8 cellular contexts compared by ENCODE assay signal in genomic region chr14:102140027-102140749, GRCh38. TPM values are rescaled to one million over a fixed set of nuclear protein-coding genes. Genes with fewer than 3 reads are reported as not detected.
A peak's percentile ranks its signal among the peaks of the same experiment; 100 is the strongest.
DNase-seq lines count a peak whose midpoint lies in the region; ATAC-seq and TF ChIP-seq lines count a peak whose summit lies in the region.

No MANE protein-coding gene starts in this region.

- TSS peak; percentile 73 for BruUV-seq in PC-3 (replicated peaks; lab: Mats Ljungman, UMichigan)

- peak overlapping the region; percentile 97 to 98 for H3K27ac Mint-ChIP-seq in activated naive CD4-positive, alpha-beta T cell treated with anti-CD3 and anti-CD28 coated beads, Interleukin-2, amount 50 U/mL, for 72 hours

- TF ChIP-seq CTCF in PC-3 (conservative IDR thresholded peaks at IDR 0.05; ENCODE audit: low read depth, low read length) (no peak), heart right ventricle (IDR thresholded peaks at IDR 0.05) (no peak), prostate gland (IDR thresholded peaks at IDR 0.05) (no peak)

- whole genome bisulfite sequencing in heart right ventricle, 2 donors = 0 to 1% methylated on average over 48 of the region's 48 CpGs
- under 1% methylated on average over 48 of the region's 48 CpGs for WGBS in prostate gland

- TF ChIP-seq POLR2A in prostate gland (IDR thresholded peaks at IDR 0.05) = no peak

- no peaks in the 10 kb centered on the region for H3F3A ChIP-seq in PC-3 (ENCODE audit: low read length, unreplicated experiment)

- H2AFZ ChIP-seq in PC-3 (ENCODE audit: low read length) = peak overlapping the region; percentile 84

- POLR2A ChIA-PET in PC-3 (lab: Charles Lee; ENCODE audit: unreplicated experiment) = interaction anchor here (0.6 kb wide), 1 partner anchor 77 kb away, joined by 18 read pairs; no protein-coding TSS in a partner anchor

- peak; percentile 12 for ATAC-seq in HG02870 (IDR thresholded peaks at IDR 0.05; ENCODE audit: unreplicated experiment)
- ATAC-seq in PC-3 = peak; percentile 18
- peak; percentile 19 to 22 for ATAC-seq in activated naive CD4-positive, alpha-beta T cell treated with anti-CD3 and anti-CD28 coated beads, Interleukin-2, amount 50 U/mL, for 72 hours
- peak; percentile 13 to 50 (median 28) for ATAC-seq in heart right ventricle

- no peaks in the 10 kb centered on the region for H3K9me3 ChIP-seq in PC-3 (ENCODE audit: low read length)
- no peaks in the 10 kb centered on the region for H3K9me3 ChIP-seq in heart right ventricle
- H3K9me3 ChIP-seq in prostate gland = no peaks in the 10 kb centered on the region

- H3K4me2 ChIP-seq in PC-3 (ENCODE audit: low read length) = peak overlapping the region; percentile 95

- H3K9me2 ChIP-seq in PC-3 (replicated peaks; ENCODE audit: low read length) = no peaks in the 10 kb centered on the region

- H3K79me2 ChIP-seq in PC-3 (ENCODE audit: low read length) = peaks cover 80% of the 10 kb centered on the region

- H3K27ac ChIP-seq in PC-3 (ENCODE audit: low read length) = peak overlapping the region; percentile 28
- peak overlapping the region; percentile 42 to 94 (median 84) for H3K27ac ChIP-seq in heart right ventricle
- H3K27ac ChIP-seq in prostate gland = peak overlapping the region; percentile 86 to 87

- peak overlapping the region; percentile 75 for H3K4me3 ChIP-seq in PC-3 (ENCODE audit: low read length)
- peak overlapping the region; percentile 71 to 100 (median 94) for H3K4me3 ChIP-seq in heart right ventricle
- peak overlapping the region; percentile 79 to 94 for H3K4me3 ChIP-seq in prostate gland

- CTCF ChIA-PET in PC-3 (lab: Charles Lee) = interaction anchor here (0.7 to 1.1 kb wide), 2 partner anchors 20 to 31 kb away, joined by 3 to 5 read pairs; no protein-coding TSS in a partner anchor

- H3K36me3 Mint-ChIP-seq in activated naive CD4-positive, alpha-beta T cell treated with anti-CD3 and anti-CD28 coated beads, Interleukin-2, amount 50 U/mL, for 72 hours = peaks cover 17 to 20% of the 10 kb centered on the region in 2 donors

- intact Hi-C loops in PC-3 (cut with micrococcal nuclease) (no loop called here), heart right ventricle (cut with DNase I) (loop anchor here in 5 of 10 donors (5.0 to 10.0 kb wide), 5 partner anchors 62 to 177 kb away; partner anchors contain the start of gene ZNF839 (in 1 of the 5)), prostate gland (cut with DNase I) (no loop called here)

- no peaks in the 10 kb centered on the region for H3K9me3 Mint-ChIP-seq in activated naive CD4-positive, alpha-beta T cell treated with anti-CD3 and anti-CD28 coated beads, Interleukin-2, amount 50 U/mL, for 72 hours

- H3K27me3 ChIP-seq in PC-3 (ENCODE audit: low read length) (no peaks in the 10 kb centered on the region), heart right ventricle (no peaks in the 10 kb centered on the region), prostate gland (replicated peaks; ENCODE audit: insufficient read depth) (no peaks in the 10 kb centered on the region)

- peaks cover 13% of the 10 kb centered on the region for H4K20me1 ChIP-seq in PC-3 (ENCODE audit: low read length)

- H3K4me1 ChIP-seq in PC-3 (ENCODE audit: insufficient read depth, low read length) = peaks cover 10% of the 10 kb centered on the region
- peaks cover 6 to 44% (median 32%) of the 10 kb centered on the region in 9 donors for H3K4me1 ChIP-seq in heart right ventricle
- H3K4me1 ChIP-seq in prostate gland (replicated peaks) = no peaks in the 10 kb centered on the region

- DNase-seq in NCI-H345 (lab: John Stamatoyannopoulos, UW) (peak; percentile 17), NCI-H345 treated with DMSO at 0.1 percent for 48 hours (lab: John Stamatoyannopoulos, UW; ENCODE audit: unreplicated experiment) (no peak), PC-3 (no peak), heart right ventricle (peak in 1 of 2 donors; percentile 23), prostate gland (ENCODE audit: low spot score) (peak; percentile 35), 8988T (no peak)
- DNase-seq in activated naive CD4-positive, alpha-beta T cell treated with anti-CD3 and anti-CD28 coated beads, Interleukin-2, amount 50 U/mL, for 72 hours (ENCODE audit: low spot score in 2 of 2) = peak; percentile 33 to 67

- H3K9ac ChIP-seq in PC-3 (ENCODE audit: low read length) = peak overlapping the region; percentile 92

- peaks cover 4% of the 10 kb centered on the region; the same call in 1 of the 2 replicates for H3K36me3 ChIP-seq in PC-3 (ENCODE audit: low read depth, low read length)
- H3K36me3 ChIP-seq in heart right ventricle = peaks cover 0 to 13% (median 0%) of the 10 kb centered on the region in 9 donors
- no peaks in the 10 kb centered on the region for H3K36me3 ChIP-seq in prostate gland

RNA-seq across cellular contexts. Expression of gene WDR20, which starts 0.5 kb away (rescaled TPM):
- total RNA-seq in PC-3 (2014; rRNA removed) (23.7 and 24.2 TPM in 2 replicates), heart right ventricle (10 to 100 TPM; 19.0 to 28.0 (median 20.6) TPM), prostate gland (10 to 100 TPM; 36.6 to 38.6 TPM)
- total RNA-seq in activated naive CD4-positive, alpha-beta T cell treated with anti-CD3 and anti-CD28 coated beads, Interleukin-2, amount 50 U/mL, for 72 hours = 10 to 100 TPM; 30.1 to 34.2 TPM
- 10 to 100 TPM; 10.7 to 16.4 TPM for polyA plus RNA-seq in heart right ventricle

RNA-seq across cellular contexts. Expression of gene HSP90AA1, which starts 53.3 kb away (rescaled TPM):
- total RNA-seq in PC-3 (2014; rRNA removed) = 671 and 785 TPM in 2 replicates
- total RNA-seq in activated naive CD4-positive, alpha-beta T cell treated with anti-CD3 and anti-CD28 coated beads, Interleukin-2, amount 50 U/mL, for 72 hours = 1,000 to 10,000 TPM in 1 of 2 donors, 100 to 1,000 TPM in 1; 992 to 1,009 TPM
- 100 to 1,000 TPM; 315 to 501 (median 402) TPM for total RNA-seq in heart right ventricle
- polyA plus RNA-seq in heart right ventricle = 100 to 1,000 TPM; 525 to 612 TPM
- total RNA-seq in prostate gland = 100 to 1,000 TPM; 423 to 540 TPM

Comparison
In these comparisons a context has a peak if more than half of its experiments do, and no peak if none do; other contexts are left out.
1. DNase-seq: peak in NCI-H345 (single experiment), activated naive CD4-positive, alpha-beta T cell treated with anti-CD3 and anti-CD28 coated beads, Interleukin-2, amount 50 U/mL, for 72 hours (2 of 2) and prostate gland (single experiment); none in NCI-H345 treated with DMSO at 0.1 percent for 48 hours (single experiment), PC-3 (single experiment) and 8988T (single experiment).
2. H3K27ac ChIP-seq: peak in every context shown above with its lines; median percentile 86 in prostate gland; 84 in heart right ventricle; 28 in PC-3.
3. Peak in every context shown above with its lines, with median percentiles within 50 percentile points of each other: ATAC-seq and H3K4me3 ChIP-seq.